ENCODE assay signal across 9 cellular contexts in genomic region chr2:224982226-224982625, GRCh38.
DNase-seq lines count a peak whose midpoint lies in the region; ATAC-seq lines count a peak whose summit lies in the region.
"Had no signal": no experiment of that assay in that cellular context is flagged by ENCODE, and none has a peak within 500 bp of the region (broad histone marks: within the 10 kb centered on the region; RNA-seq: fewer than 3 reads in every experiment).

No MANE protein-coding gene starts in this region.

- H3K27me3 ChIP-seq in right cardiac atrium (ENCODE audit: control insufficient read depth, insufficient read depth), result no peaks in the 10 kb centered on the region
- H3K27me3 ChIP-seq: body of pancreas had no signal

- ATAC-seq in activated naive CD8-positive, alpha-beta T cell treated with anti-CD3 and anti-CD28 coated beads, Interleukin-2, amount 50 U/mL, for 24 hours, result no peak
- ATAC-seq in right cardiac atrium (peak; percentile 32 to 45), HG03469 (IDR thresholded peaks at IDR 0.05; ENCODE audit: unreplicated experiment) (no peak), GM19324 (IDR thresholded peaks at IDR 0.05; ENCODE audit: low FRiP score, unreplicated experiment) (no peak), GM18502 (IDR thresholded peaks at IDR 0.05; ENCODE audit: poor library complexity, unreplicated experiment) (no peak)
- no peak for ATAC-seq in stimulated activated effector memory CD8-positive, alpha-beta T cell treated with anti-CD3 and anti-CD28 coated beads, Interleukin-12 subunit alpha, Interleukin-12 subunit beta, amount 100 ng/mL, for 72 hours
- ATAC-seq: body of pancreas had no signal

- H3K9me3 ChIP-seq in right cardiac atrium (ENCODE audit: control insufficient read depth, low read length), result no peaks in the 10 kb centered on the region
- H3K9me3 ChIP-seq: body of pancreas had no signal

- H3K36me3 Mint-ChIP-seq in activated naive CD8-positive, alpha-beta T cell treated with anti-CD3 and anti-CD28 coated beads, Interleukin-2, amount 50 U/mL, for 24 hours (ENCODE audit: low read depth), result peaks cover 17% of the 10 kb centered on the region
- H3K36me3 Mint-ChIP-seq in stimulated activated effector memory CD8-positive, alpha-beta T cell treated with anti-CD3 and anti-CD28 coated beads, Interleukin-12 subunit alpha, Interleukin-12 subunit beta, amount 100 ng/mL, for 72 hours, result peaks cover 11% of the 10 kb centered on the region

- peak overlapping the region; percentile 74 for H3K27ac Mint-ChIP-seq in activated naive CD8-positive, alpha-beta T cell treated with anti-CD3 and anti-CD28 coated beads, Interleukin-2, amount 50 U/mL, for 24 hours
- no peak overlapping the region for H3K27ac Mint-ChIP-seq in stimulated activated effector memory CD8-positive, alpha-beta T cell treated with anti-CD3 and anti-CD28 coated beads, Interleukin-12 subunit alpha, Interleukin-12 subunit beta, amount 100 ng/mL, for 72 hours

- peak; percentile 28 for DNase-seq in LHCN-M2 (ENCODE audit: low read depth)
- no peak for DNase-seq in activated naive CD8-positive, alpha-beta T cell treated with anti-CD3 and anti-CD28 coated beads, Interleukin-2, amount 50 U/mL, for 24 hours
- DNase-seq in right cardiac atrium, result peak in 2 of 3 donors; percentile 49 to 57
- DNase-seq in stimulated activated effector memory CD8-positive, alpha-beta T cell treated with anti-CD3 and anti-CD28 coated beads, Interleukin-12 subunit alpha, Interleukin-12 subunit beta, amount 100 ng/mL, for 72 hours (ENCODE audit: low spot score in 2 of 2), result no peak
- no peak for DNase-seq in stimulated activated CD4-positive, alpha-beta T cell treated with anti-CD3 and anti-CD28 coated beads, Interleukin-12 subunit alpha, Interleukin-12 subunit beta, amount 100 ng/mL, for 4 hours

- H3K4me3 ChIP-seq in right cardiac atrium (ENCODE audit: low read length), result peak overlapping the region; percentile 41
- H3K4me3 ChIP-seq: body of pancreas had no signal

- intact Hi-C loops in right cardiac atrium (cut with DNase I), result no loop called here

- H3K4me1 Mint-ChIP-seq in activated naive CD8-positive, alpha-beta T cell treated with anti-CD3 and anti-CD28 coated beads, Interleukin-2, amount 50 U/mL, for 24 hours, result peaks cover 73% of the 10 kb centered on the region
- H3K4me1 Mint-ChIP-seq in stimulated activated effector memory CD8-positive, alpha-beta T cell treated with anti-CD3 and anti-CD28 coated beads, Interleukin-12 subunit alpha, Interleukin-12 subunit beta, amount 100 ng/mL, for 72 hours, result peaks cover 72% of the 10 kb centered on the region

- no peaks in the 10 kb centered on the region for H3K4me1 ChIP-seq in right cardiac atrium (ENCODE audit: control insufficient read depth, insufficient read depth, low read length)
- H3K4me1 ChIP-seq: body of pancreas had no signal

- H3K9me3 Mint-ChIP-seq in activated naive CD8-positive, alpha-beta T cell treated with anti-CD3 and anti-CD28 coated beads, Interleukin-2, amount 50 U/mL, for 24 hours, result peaks cover 7% of the 10 kb centered on the region
- H3K9me3 Mint-ChIP-seq in stimulated activated effector memory CD8-positive, alpha-beta T cell treated with anti-CD3 and anti-CD28 coated beads, Interleukin-12 subunit alpha, Interleukin-12 subunit beta, amount 100 ng/mL, for 72 hours, result no peaks in the 10 kb centered on the region

- 42% methylated on average over 10 of the region's 10 CpGs for WGBS in right cardiac atrium

- no peak overlapping the region for H3K4me3 Mint-ChIP-seq in activated naive CD8-positive, alpha-beta T cell treated with anti-CD3 and anti-CD28 coated beads, Interleukin-2, amount 50 U/mL, for 24 hours
- peak overlapping the region; percentile 68 for H3K4me3 Mint-ChIP-seq in stimulated activated effector memory CD8-positive, alpha-beta T cell treated with anti-CD3 and anti-CD28 coated beads, Interleukin-12 subunit alpha, Interleukin-12 subunit beta, amount 100 ng/mL, for 72 hours

- no peaks in the 10 kb centered on the region for H3K27me3 Mint-ChIP-seq in activated naive CD8-positive, alpha-beta T cell treated with anti-CD3 and anti-CD28 coated beads, Interleukin-2, amount 50 U/mL, for 24 hours

- H3K27ac ChIP-seq in right cardiac atrium (ENCODE audit: low read length), result peak overlapping the region; percentile 7
- H3K27ac ChIP-seq: body of pancreas had no signal

Comparison
In these comparisons a context has a peak if more than half of its experiments do, and no peak if none do; other contexts are left out.
1. DNase-seq: peak in LHCN-M2 (single experiment) and right cardiac atrium (2 of 3); none in activated naive CD8-positive, alpha-beta T cell treated with anti-CD3 and anti-CD28 coated beads, Interleukin-2, amount 50 U/mL, for 24 hours (single experiment), stimulated activated effector memory CD8-positive, alpha-beta T cell treated with anti-CD3 and anti-CD28 coated beads, Interleukin-12 subunit alpha, Interleukin-12 subunit beta, amount 100 ng/mL, for 72 hours (0 of 2) and stimulated activated CD4-positive, alpha-beta T cell treated with anti-CD3 and anti-CD28 coated beads, Interleukin-12 subunit alpha, Interleukin-12 subunit beta, amount 100 ng/mL, for 4 hours (single experiment).
2. ATAC-seq: peak in right cardiac atrium (2 of 2); none in activated naive CD8-positive, alpha-beta T cell treated with anti-CD3 and anti-CD28 coated beads, Interleukin-2, amount 50 U/mL, for 24 hours (single experiment), stimulated activated effector memory CD8-positive, alpha-beta T cell treated with anti-CD3 and anti-CD28 coated beads, Interleukin-12 subunit alpha, Interleukin-12 subunit beta, amount 100 ng/mL, for 72 hours (single experiment), HG03469 (single experiment), GM19324 (single experiment) and GM18502 (single experiment).